Comparison of ENCODE assay signal across 2 cellular contexts in genomic region chr17:32361270-32361669, GRCh38.
A peak's percentile ranks its signal among the peaks of the same experiment; 100 is the strongest.
TF ChIP-seq lines count a peak whose summit lies in the region.

No MANE protein-coding gene starts in this region.

TF ChIP-seq in GM23338, 12 proteins besides CTCF, POLR2A, EP300 and RAD21:
- TF ChIP-seq, protein P1, sequence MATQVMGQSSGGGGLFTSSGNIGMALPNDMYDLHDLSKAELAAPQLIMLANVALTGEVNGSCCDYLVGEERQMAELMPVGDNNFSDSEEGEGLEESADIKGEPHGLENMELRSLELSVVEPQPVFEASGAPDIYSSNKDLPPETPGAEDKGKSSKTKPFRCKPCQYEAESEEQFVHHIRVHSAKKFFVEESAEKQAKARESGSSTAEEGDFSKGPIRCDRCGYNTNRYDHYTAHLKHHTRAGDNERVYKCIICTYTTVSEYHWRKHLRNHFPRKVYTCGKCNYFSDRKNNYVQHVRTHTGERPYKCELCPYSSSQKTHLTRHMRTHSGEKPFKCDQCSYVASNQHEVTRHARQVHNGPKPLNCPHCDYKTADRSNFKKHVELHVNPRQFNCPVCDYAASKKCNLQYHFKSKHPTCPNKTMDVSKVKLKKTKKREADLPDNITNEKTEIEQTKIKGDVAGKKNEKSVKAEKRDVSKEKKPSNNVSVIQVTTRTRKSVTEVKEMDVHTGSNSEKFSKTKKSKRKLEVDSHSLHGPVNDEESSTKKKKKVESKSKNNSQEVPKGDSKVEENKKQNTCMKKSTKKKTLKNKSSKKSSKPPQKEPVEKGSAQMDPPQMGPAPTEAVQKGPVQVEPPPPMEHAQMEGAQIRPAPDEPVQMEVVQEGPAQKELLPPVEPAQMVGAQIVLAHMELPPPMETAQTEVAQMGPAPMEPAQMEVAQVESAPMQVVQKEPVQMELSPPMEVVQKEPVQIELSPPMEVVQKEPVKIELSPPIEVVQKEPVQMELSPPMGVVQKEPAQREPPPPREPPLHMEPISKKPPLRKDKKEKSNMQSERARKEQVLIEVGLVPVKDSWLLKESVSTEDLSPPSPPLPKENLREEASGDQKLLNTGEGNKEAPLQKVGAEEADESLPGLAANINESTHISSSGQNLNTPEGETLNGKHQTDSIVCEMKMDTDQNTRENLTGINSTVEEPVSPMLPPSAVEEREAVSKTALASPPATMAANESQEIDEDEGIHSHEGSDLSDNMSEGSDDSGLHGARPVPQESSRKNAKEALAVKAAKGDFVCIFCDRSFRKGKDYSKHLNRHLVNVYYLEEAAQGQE (IDR thresholded peaks at IDR 0.05; ENCODE audit: unreplicated experiment) = no peak
- TF ChIP-seq ETS1 (IDR thresholded peaks at IDR 0.05) (no peak), POLR2AphosphoS5 (IDR thresholded peaks at IDR 0.05; ENCODE audit: low read depth) (no peak), NANOG (IDR thresholded peaks at IDR 0.05; ENCODE audit: borderline replicate concordance) (no peak), CREB1 (CRISPR knock-in tag; IDR thresholded peaks at IDR 0.05; ENCODE audit: low read depth) (no peak), STAT1 (IDR thresholded peaks at IDR 0.05; ENCODE audit: unreplicated experiment) (no peak), JUNB (IDR thresholded peaks at IDR 0.05; ENCODE audit: unreplicated experiment) (no peak), ZNF331 (CRISPR knock-in tag; IDR thresholded peaks at IDR 0.05; ENCODE audit: low read depth) (no peak), EZH2 (IDR thresholded peaks at IDR 0.05; ENCODE audit: low read depth, unreplicated experiment) (no peak), ZNF114 (CRISPR knock-in tag; IDR thresholded peaks at IDR 0.05) (no peak), EZH2phosphoT487 (IDR thresholded peaks at IDR 0.05; ENCODE audit: unreplicated experiment) (no peak)
- TF ChIP-seq, protein P2, sequence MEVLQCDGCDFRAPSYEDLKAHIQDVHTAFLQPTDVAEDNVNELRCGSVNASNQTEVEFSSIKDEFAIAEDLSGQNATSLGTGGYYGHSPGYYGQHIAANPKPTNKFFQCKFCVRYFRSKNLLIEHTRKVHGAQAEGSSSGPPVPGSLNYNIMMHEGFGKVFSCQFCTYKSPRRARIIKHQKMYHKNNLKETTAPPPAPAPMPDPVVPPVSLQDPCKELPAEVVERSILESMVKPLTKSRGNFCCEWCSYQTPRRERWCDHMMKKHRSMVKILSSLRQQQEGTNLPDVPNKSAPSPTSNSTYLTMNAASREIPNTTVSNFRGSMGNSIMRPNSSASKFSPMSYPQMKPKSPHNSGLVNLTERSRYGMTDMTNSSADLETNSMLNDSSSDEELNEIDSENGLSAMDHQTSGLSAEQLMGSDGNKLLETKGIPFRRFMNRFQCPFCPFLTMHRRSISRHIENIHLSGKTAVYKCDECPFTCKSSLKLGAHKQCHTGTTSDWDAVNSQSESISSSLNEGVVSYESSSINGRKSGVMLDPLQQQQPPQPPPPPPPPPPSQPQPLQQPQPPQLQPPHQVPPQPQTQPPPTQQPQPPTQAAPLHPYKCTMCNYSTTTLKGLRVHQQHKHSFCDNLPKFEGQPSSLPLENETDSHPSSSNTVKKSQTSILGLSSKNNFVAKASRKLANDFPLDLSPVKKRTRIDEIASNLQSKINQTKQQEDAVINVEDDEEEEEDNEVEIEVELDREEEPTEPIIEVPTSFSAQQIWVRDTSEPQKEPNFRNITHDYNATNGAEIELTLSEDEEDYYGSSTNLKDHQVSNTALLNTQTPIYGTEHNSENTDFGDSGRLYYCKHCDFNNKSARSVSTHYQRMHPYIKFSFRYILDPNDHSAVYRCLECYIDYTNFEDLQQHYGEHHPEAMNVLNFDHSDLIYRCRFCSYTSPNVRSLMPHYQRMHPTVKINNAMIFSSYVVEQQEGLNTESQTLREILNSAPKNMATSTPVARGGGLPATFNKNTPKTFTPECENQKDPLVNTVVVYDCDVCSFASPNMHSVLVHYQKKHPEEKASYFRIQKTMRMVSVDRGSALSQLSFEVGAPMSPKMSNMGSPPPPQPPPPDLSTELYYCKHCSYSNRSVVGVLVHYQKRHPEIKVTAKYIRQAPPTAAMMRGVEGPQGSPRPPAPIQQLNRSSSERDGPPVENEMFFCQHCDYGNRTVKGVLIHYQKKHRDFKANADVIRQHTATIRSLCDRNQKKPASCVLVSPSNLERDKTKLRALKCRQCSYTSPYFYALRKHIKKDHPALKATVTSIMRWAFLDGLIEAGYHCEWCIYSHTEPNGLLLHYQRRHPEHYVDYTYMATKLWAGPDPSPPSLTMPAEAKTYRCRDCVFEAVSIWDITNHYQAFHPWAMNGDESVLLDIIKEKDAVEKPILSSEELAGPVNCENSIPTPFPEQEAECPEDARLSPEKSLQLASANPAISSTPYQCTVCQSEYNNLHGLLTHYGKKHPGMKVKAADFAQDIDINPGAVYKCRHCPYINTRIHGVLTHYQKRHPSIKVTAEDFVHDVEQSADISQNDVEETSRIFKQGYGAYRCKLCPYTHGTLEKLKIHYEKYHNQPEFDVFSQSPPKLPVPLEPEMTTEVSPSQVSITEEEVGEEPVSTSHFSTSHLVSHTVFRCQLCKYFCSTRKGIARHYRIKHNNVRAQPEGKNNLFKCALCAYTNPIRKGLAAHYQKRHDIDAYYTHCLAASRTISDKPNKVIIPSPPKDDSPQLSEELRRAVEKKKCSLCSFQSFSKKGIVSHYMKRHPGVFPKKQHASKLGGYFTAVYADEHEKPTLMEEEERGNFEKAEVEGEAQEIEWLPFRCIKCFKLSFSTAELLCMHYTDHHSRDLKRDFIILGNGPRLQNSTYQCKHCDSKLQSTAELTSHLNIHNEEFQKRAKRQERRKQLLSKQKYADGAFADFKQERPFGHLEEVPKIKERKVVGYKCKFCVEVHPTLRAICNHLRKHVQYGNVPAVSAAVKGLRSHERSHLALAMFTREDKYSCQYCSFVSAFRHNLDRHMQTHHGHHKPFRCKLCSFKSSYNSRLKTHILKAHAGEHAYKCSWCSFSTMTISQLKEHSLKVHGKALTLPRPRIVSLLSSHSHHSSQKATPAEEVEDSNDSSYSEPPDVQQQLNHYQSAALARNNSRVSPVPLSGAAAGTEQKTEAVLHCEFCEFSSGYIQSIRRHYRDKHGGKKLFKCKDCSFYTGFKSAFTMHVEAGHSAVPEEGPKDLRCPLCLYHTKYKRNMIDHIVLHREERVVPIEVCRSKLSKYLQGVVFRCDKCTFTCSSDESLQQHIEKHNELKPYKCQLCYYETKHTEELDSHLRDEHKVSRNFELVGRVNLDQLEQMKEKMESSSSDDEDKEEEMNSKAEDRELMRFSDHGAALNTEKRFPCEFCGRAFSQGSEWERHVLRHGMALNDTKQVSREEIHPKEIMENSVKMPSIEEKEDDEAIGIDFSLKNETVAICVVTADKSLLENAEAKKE (CRISPR knock-in tag; IDR thresholded peaks at IDR 0.05) = no peak

TF ChIP-seq in K562, 482 proteins besides CTCF, POLR2A, EP300 and RAD21:
- TF ChIP-seq KHSRP (IDR thresholded peaks at IDR 0.05) (0 out of 2 replicates have a peak, but pooled peaks have one; percentile 40), HNRNPH1 (optimal IDR thresholded peaks at IDR 0.05; ENCODE audit: low read depth, low read length) (peak; percentile 49), RBM34 (IDR thresholded peaks at IDR 0.05; ENCODE audit: borderline replicate concordance, insufficient read depth, low read length) (no peak), ATF3 (IDR thresholded peaks at IDR 0.05) (peak; percentile 89), ATF3 (CRISPR knock-in tag; conservative IDR thresholded peaks at IDR 0.05) (no peak), ZNF175 (CRISPR knock-in tag; IDR thresholded peaks at IDR 0.05; ENCODE audit: low read depth) (no peak), CEBPB (tag; IDR thresholded peaks at IDR 0.05) (peak; percentile 63), ZC3H4 (CRISPR knock-in tag; IDR thresholded peaks at IDR 0.05; ENCODE audit: borderline replicate concordance) (no peak), BMI1 (IDR thresholded peaks at IDR 0.05; ENCODE audit: low read length) (no peak), ZBTB40 (IDR thresholded peaks at IDR 0.05) (no peak), ZBTB40 (CRISPR knock-in tag; IDR thresholded peaks at IDR 0.05) (no peak), CEBPG (CRISPR knock-in tag; IDR thresholded peaks at IDR 0.05) (no peak), CEBPG (tag; conservative IDR thresholded peaks at IDR 0.05 in 1 of 2, IDR thresholded peaks at IDR 0.05 in 1 of 2) (peak; percentile 65 to 82), ZFP36 (IDR thresholded peaks at IDR 0.05; ENCODE audit: low read depth, low read length, partially characterized antibody) (no peak), RBFOX2 (IDR thresholded peaks at IDR 0.05; ENCODE audit: low read depth, low read length) (0 out of 2 replicates have a peak, but pooled peaks have one; percentile 34)
